In genomic region chr5:111626473-111627166, GRCh38 we compare ENCODE assay signal across 17 cellular contexts.
DNase-seq lines count a peak whose midpoint lies in the region; ATAC-seq and TF ChIP-seq lines count a peak whose summit lies in the region.
"Had no signal": no experiment of that assay in that cellular context is flagged by ENCODE, and none has a peak within 500 bp of the region (broad histone marks: within the 10 kb centered on the region; RNA-seq: fewer than 3 reads in every experiment).

No MANE protein-coding gene starts in this region.

- H3K36me3 ChIP-seq in iPS DF 6.9 (ENCODE audit: control insufficient read depth, insufficient read depth, low read length) = no peaks in the 10 kb centered on the region
- H3K36me3 ChIP-seq in WERI-Rb-1 = no peaks in the 10 kb centered on the region
- H3K36me3 ChIP-seq: BLaER1 had no signal

- no peaks in the 10 kb centered on the region for H3K4me1 ChIP-seq in iPS DF 6.9 (ENCODE audit: control insufficient read depth, insufficient read depth, low read length)
- H3K4me1 ChIP-seq: BLaER1 had no signal

- peak overlapping the region; percentile 17 for H3K27ac Mint-ChIP-seq in activated naive CD8-positive, alpha-beta T cell treated with anti-CD3 and anti-CD28 coated beads, Interleukin-2, amount 50 U/mL, for 24 hours
- H3K27ac Mint-ChIP-seq in activated naive CD8-positive, alpha-beta T cell treated with anti-CD3 and anti-CD28 coated beads for 36 hours = no peak overlapping the region
- no peak overlapping the region for H3K27ac Mint-ChIP-seq in WTC11
- H3K27ac Mint-ChIP-seq in stimulated activated memory B cell treated with anti-CD40 and anti-IgM and Interleukin-4, amounts not matched to agents 10 μg/mL and 1 μg/mL and 100 μg/mL, for 72 hours = no peak overlapping the region
- H3K27ac Mint-ChIP-seq: CD14-positive monocyte; CD4-positive, alpha-beta memory T cell had no signal

- H3K36me3 Mint-ChIP-seq in activated naive CD8-positive, alpha-beta T cell treated with anti-CD3 and anti-CD28 coated beads, Interleukin-2, amount 50 U/mL, for 24 hours (ENCODE audit: low read depth) = peaks cover 10% of the 10 kb centered on the region
- H3K36me3 Mint-ChIP-seq in activated naive CD8-positive, alpha-beta T cell treated with anti-CD3 and anti-CD28 coated beads for 36 hours = peaks cover 9% of the 10 kb centered on the region
- peaks cover 32% of the 10 kb centered on the region for H3K36me3 Mint-ChIP-seq in WTC11
- H3K36me3 Mint-ChIP-seq in stimulated activated memory B cell treated with anti-CD40 and anti-IgM and Interleukin-4, amounts not matched to agents 10 μg/mL and 1 μg/mL and 100 μg/mL, for 72 hours = no peaks in the 10 kb centered on the region
- H3K36me3 Mint-ChIP-seq: CD14-positive monocyte; CD4-positive, alpha-beta memory T cell had no signal

- TF ChIP-seq CTCF in WTC11 (IDR thresholded peaks at IDR 0.05) (no peak), WERI-Rb-1 (IDR thresholded peaks at IDR 0.05; ENCODE audit: low read depth, low read length) (no peak)

- POLR2A ChIA-PET in WTC11 (lab: Charles Lee) = no interaction called here

- WGBS in iPS DF 6.9 (ENCODE audit: insufficient coverage, insufficient read length) = no CpG with 5 or more reads among the region's 2 CpGs

- no peak for DNase-seq in activated naive CD8-positive, alpha-beta T cell treated with anti-CD3 and anti-CD28 coated beads, Interleukin-2, amount 50 U/mL, for 24 hours
- no peak for DNase-seq in activated naive CD8-positive, alpha-beta T cell treated with anti-CD3 and anti-CD28 coated beads for 36 hours
- DNase-seq in WTC11 (ENCODE audit: low spot score) = peak; percentile 30
- DNase-seq in iPS DF 6.9 (ENCODE audit: low read depth, low spot score) = peak; percentile 2
- DNase-seq in WERI-Rb-1 = no peak
- DNase-seq: 8988T; CD4-positive, alpha-beta memory T cell; DMS79 treated with DMSO at 0.1 percent for 48 hours; GM23248; HCEC 1CT; IMR-90 had no signal

- peaks cover 20% of the 10 kb centered on the region for H3K9me3 Mint-ChIP-seq in activated naive CD8-positive, alpha-beta T cell treated with anti-CD3 and anti-CD28 coated beads, Interleukin-2, amount 50 U/mL, for 24 hours
- H3K9me3 Mint-ChIP-seq in activated naive CD8-positive, alpha-beta T cell treated with anti-CD3 and anti-CD28 coated beads for 36 hours = peaks cover 13% of the 10 kb centered on the region
- peaks cover 36% of the 10 kb centered on the region for H3K9me3 Mint-ChIP-seq in WTC11
- H3K9me3 Mint-ChIP-seq in stimulated activated memory B cell treated with anti-CD40 and anti-IgM and Interleukin-4, amounts not matched to agents 10 μg/mL and 1 μg/mL and 100 μg/mL, for 72 hours = peaks cover 5% of the 10 kb centered on the region

- peaks cover 3% of the 10 kb centered on the region for H3K27me3 Mint-ChIP-seq in activated naive CD8-positive, alpha-beta T cell treated with anti-CD3 and anti-CD28 coated beads, Interleukin-2, amount 50 U/mL, for 24 hours
- peaks cover 3% of the 10 kb centered on the region for H3K27me3 Mint-ChIP-seq in activated naive CD8-positive, alpha-beta T cell treated with anti-CD3 and anti-CD28 coated beads for 36 hours
- no peaks in the 10 kb centered on the region for H3K27me3 Mint-ChIP-seq in WTC11 (ENCODE audit: low read depth)
- no peaks in the 10 kb centered on the region for H3K27me3 Mint-ChIP-seq in stimulated activated memory B cell treated with anti-CD40 and anti-IgM and Interleukin-4, amounts not matched to agents 10 μg/mL and 1 μg/mL and 100 μg/mL, for 72 hours

- H3K27me3 ChIP-seq in iPS DF 6.9 (ENCODE audit: control insufficient read depth, insufficient read depth, low read length) = no peaks in the 10 kb centered on the region
- H3K27me3 ChIP-seq in WERI-Rb-1 (ENCODE audit: insufficient read depth, low read depth, severe bottlenecking) = no peaks in the 10 kb centered on the region
- H3K27me3 ChIP-seq: BLaER1 had no signal

- H3K9me3 ChIP-seq in iPS DF 6.9 (ENCODE audit: control insufficient read depth, insufficient read depth, low read length) (no peaks in the 10 kb centered on the region), WERI-Rb-1 (ENCODE audit: severe bottlenecking) (no peaks in the 10 kb centered on the region)

- ATAC-seq in activated naive CD8-positive, alpha-beta T cell treated with anti-CD3 and anti-CD28 coated beads, Interleukin-2, amount 50 U/mL, for 24 hours = no peak
- ATAC-seq in WTC11 (no peak), GM21825 (IDR thresholded peaks at IDR 0.05; ENCODE audit: unreplicated experiment) (no peak)
- ATAC-seq in stimulated activated memory B cell treated with anti-CD40 and anti-IgM and Interleukin-4, amounts not matched to agents 10 μg/mL and 1 μg/mL and 100 μg/mL, for 72 hours = no peak
- ATAC-seq: GM12878 had no signal

- H3K4me3 ChIP-seq in iPS DF 6.9 (ENCODE audit: low read length) (no peak overlapping the region), WERI-Rb-1 (ENCODE audit: low read depth, low read length) (no peak overlapping the region)
- H3K4me3 ChIP-seq: BLaER1, GM12878, GM23248 had no signal

- CTCF ChIA-PET in WTC11 (lab: Charles Lee) = no interaction called here

- peaks cover 14% of the 10 kb centered on the region for H3K4me1 Mint-ChIP-seq in activated naive CD8-positive, alpha-beta T cell treated with anti-CD3 and anti-CD28 coated beads, Interleukin-2, amount 50 U/mL, for 24 hours
- H3K4me1 Mint-ChIP-seq in activated naive CD8-positive, alpha-beta T cell treated with anti-CD3 and anti-CD28 coated beads for 36 hours = peaks cover 9% of the 10 kb centered on the region
- peaks cover 7% of the 10 kb centered on the region for H3K4me1 Mint-ChIP-seq in WTC11
- H3K4me1 Mint-ChIP-seq in stimulated activated memory B cell treated with anti-CD40 and anti-IgM and Interleukin-4, amounts not matched to agents 10 μg/mL and 1 μg/mL and 100 μg/mL, for 72 hours = no peaks in the 10 kb centered on the region
- H3K4me1 Mint-ChIP-seq: CD14-positive monocyte; CD4-positive, alpha-beta memory T cell had no signal

- H3K27ac ChIP-seq in iPS DF 6.9 (ENCODE audit: low read length) = no peak overlapping the region
- H3K27ac ChIP-seq in WERI-Rb-1 = no peak overlapping the region
- H3K27ac ChIP-seq: BLaER1, GM23248, HL-60 had no signal

- no peak overlapping the region for H3K4me3 Mint-ChIP-seq in activated naive CD8-positive, alpha-beta T cell treated with anti-CD3 and anti-CD28 coated beads, Interleukin-2, amount 50 U/mL, for 24 hours
- no peak overlapping the region for H3K4me3 Mint-ChIP-seq in activated naive CD8-positive, alpha-beta T cell treated with anti-CD3 and anti-CD28 coated beads for 36 hours
- H3K4me3 Mint-ChIP-seq in WTC11 = no peak overlapping the region
- H3K4me3 Mint-ChIP-seq in stimulated activated memory B cell treated with anti-CD40 and anti-IgM and Interleukin-4, amounts not matched to agents 10 μg/mL and 1 μg/mL and 100 μg/mL, for 72 hours = no peak overlapping the region
- H3K4me3 Mint-ChIP-seq: CD14-positive monocyte; CD4-positive, alpha-beta memory T cell had no signal

TF ChIP-seq in WTC11, 78 proteins besides CTCF, POLR2A, EP300 and RAD21 (continues in another document):
- TF ChIP-seq MLX (CRISPR knock-in tag; IDR thresholded peaks at IDR 0.05) = no peak
- TF ChIP-seq TP53 (CRISPR knock-in tag; IDR thresholded peaks at IDR 0.05) = no peak
- no peak for TF ChIP-seq ZNF512 (CRISPR knock-in tag; IDR thresholded peaks at IDR 0.05; ENCODE audit: borderline replicate concordance)
- no peak for TF ChIP-seq GTF2I (CRISPR knock-in tag; conservative IDR thresholded peaks at IDR 0.05)
- TF ChIP-seq USF2 (CRISPR knock-in tag; IDR thresholded peaks at IDR 0.05) = no peak
- TF ChIP-seq MYBL2 (CRISPR knock-in tag; IDR thresholded peaks at IDR 0.05) = no peak
- TF ChIP-seq SMAD3 (CRISPR knock-in tag; IDR thresholded peaks at IDR 0.05; ENCODE audit: borderline replicate concordance) = no peak
- TF ChIP-seq E2F1 (CRISPR knock-in tag; IDR thresholded peaks at IDR 0.05) = no peak

Comparison
In these comparisons a context has a peak if more than half of its experiments do, and no peak if none do; other contexts are left out.
1. DNase-seq: peak in WTC11 (single experiment) and iPS DF 6.9 (single experiment); none in activated naive CD8-positive, alpha-beta T cell treated with anti-CD3 and anti-CD28 coated beads, Interleukin-2, amount 50 U/mL, for 24 hours (single experiment), activated naive CD8-positive, alpha-beta T cell treated with anti-CD3 and anti-CD28 coated beads for 36 hours (single experiment) and WERI-Rb-1 (single experiment).